ENCODE assay signal across 11 cellular contexts in the genomic region with DNA sequence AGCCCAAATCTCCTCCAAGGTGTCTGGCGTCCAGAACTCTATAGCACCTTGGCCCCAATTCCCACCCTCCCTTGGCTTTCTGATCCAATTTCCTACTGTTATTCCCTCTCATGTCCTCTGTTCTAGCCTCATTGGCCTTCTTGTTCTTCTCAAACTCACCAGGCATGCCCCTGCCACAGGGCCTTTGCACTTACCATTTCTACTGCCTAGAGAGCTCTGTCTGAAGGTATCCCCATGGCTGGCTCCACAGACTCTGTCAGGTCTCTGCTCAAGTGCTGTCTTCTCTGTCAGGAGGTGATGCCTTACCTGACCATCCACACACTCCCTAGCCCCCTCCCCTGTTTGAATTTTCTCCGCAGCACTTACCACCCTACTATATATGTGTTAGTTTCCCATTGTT.
"Had no signal": no experiment of that assay in that cellular context is flagged by ENCODE, and none has a peak within 500 bp of the region (broad histone marks: within the 10 kb centered on the region; RNA-seq: fewer than 3 reads in every experiment).

No MANE protein-coding gene starts in this region.

- H2AFZ ChIP-seq: GM23248, GM23338 had no signal

- H3K4me3 Mint-ChIP-seq: GM23338, H9, HFFc6 had no signal

- H3K27ac ChIP-seq: GM23248 had no signal

- H3K9ac ChIP-seq: GM23248 had no signal

- ATAC-seq: GM23338, HCT116 had no signal

- H3K36me3 ChIP-seq: HAP-1 had no signal

- H3K4me2 ChIP-seq: GM23338 had no signal

- H3K27ac Mint-ChIP-seq: GM23338, H9, HFFc6 had no signal

- H3K9me3 ChIP-seq: HAP-1 had no signal

- H3K4me3 ChIP-seq: GM23248, GM23338, HAP-1 had no signal

- DNase-seq: GM23248, GOT3, H7, H9, HCEC 1CT, HFFc6 had no signal

- FAIRE-seq: H1, H54 had no signal

- H3K4me1 ChIP-seq: HAP-1 had no signal
